Comparison of ENCODE assay signal across 10 cellular contexts in genomic region chr3:151067158-151067557, GRCh38.
A peak's percentile ranks its signal among the peaks of the same experiment; 100 is the strongest.
DNase-seq lines count a peak whose midpoint lies in the region; ATAC-seq and TF ChIP-seq lines count a peak whose summit lies in the region.
"Had no signal": no experiment of that assay in that cellular context is flagged by ENCODE, and none has a peak within 500 bp of the region (broad histone marks: within the 10 kb centered on the region; RNA-seq: fewer than 3 reads in every experiment).

No MANE protein-coding gene starts in this region.

- ATAC-seq in HG03457 (IDR thresholded peaks at IDR 0.05; ENCODE audit: unreplicated experiment): no peak

- CTCF ChIA-PET in GM10248 (lab: Yijun Ruan, JAX): interaction anchor here (1.1 to 1.2 kb wide), 3 partner anchors 10 to 165 kb away, joined by 3 to 4 read pairs (median 3); no protein-coding TSS in a partner anchor

- DNase-seq in AML-193 (lab: John Stamatoyannopoulos, UW) (peak; percentile 53 to 56), GM10248 (ENCODE audit: extremely low spot score) (peak; percentile 18), NCI-H1105 treated with DMSO at 0.1 percent for 48 hours (lab: John Stamatoyannopoulos, UW) (peak; percentile 29), cardiac fibroblast (ENCODE audit: low read depth in 2 of 2) (peak in 1 of 2 donors; percentile 15), NCI-H345 treated with DMSO at 0.1 percent for 48 hours (lab: John Stamatoyannopoulos, UW; ENCODE audit: unreplicated experiment) (no peak), anterior cingulate cortex (lab: John Stamatoyannopoulos, UW) (no peak)
- no peak for DNase-seq in stimulated activated CD8-positive, alpha-beta memory T cell treated with anti-CD3 and anti-CD28 coated beads, Interleukin-4, amount 100 ng/mL, for 48 hours
- DNase-seq: amniotic stem cell, NCI-H345 had no signal

- POLR2A ChIA-PET in GM10248 (lab: Yijun Ruan, JAX): no interaction called here

- H3K4me3 ChIP-seq in cardiac fibroblast (replicated peaks in 1 of 2; ENCODE audit: low read depth in 2 of 2, low read length in 2 of 2): no peak overlapping the region

- no peak for TF ChIP-seq CTCF in GM10248 (IDR thresholded peaks at IDR 0.05; ENCODE audit: control extremely low read depth, extremely low read depth, low read depth, missing control alignments)
- TF ChIP-seq CTCF in cardiac fibroblast (IDR thresholded peaks at IDR 0.05; ENCODE audit: low read depth, low read length): peak; percentile 5

Comparison
In these comparisons a context has a peak if more than half of its experiments do, and no peak if none do; other contexts are left out.
1. DNase-seq: peak in AML-193 (2 of 2), GM10248 (single experiment) and NCI-H1105 treated with DMSO at 0.1 percent for 48 hours (single experiment); none in NCI-H345 treated with DMSO at 0.1 percent for 48 hours (single experiment), stimulated activated CD8-positive, alpha-beta memory T cell treated with anti-CD3 and anti-CD28 coated beads, Interleukin-4, amount 100 ng/mL, for 48 hours (single experiment) and anterior cingulate cortex (0 of 58).